ENCODE assay signal across 19 cellular contexts in genomic region chr19:4794971-4795370, GRCh38. TPM values are rescaled to one million over a fixed set of nuclear protein-coding genes. Genes with fewer than 3 reads are reported as not detected.
DNase-seq lines count a peak whose midpoint lies in the region; ATAC-seq, FAIRE-seq and TF ChIP-seq lines count a peak whose summit lies in the region.
"Had no signal": no experiment of that assay in that cellular context is flagged by ENCODE, and none has a peak within 500 bp of the region (broad histone marks: within the 10 kb centered on the region; RNA-seq: fewer than 3 reads in every experiment).

No MANE protein-coding gene starts in this region.

- no peaks in the 10 kb centered on the region for H3K27me3 Mint-ChIP-seq in activated CD8-positive, alpha-beta memory T cell treated with anti-CD3 and anti-CD28 coated beads, Interleukin-2, amount 10 ng/mL, durations not matched to agents 7 days and 5 days
- H3K27me3 Mint-ChIP-seq in IgD-negative memory B cell: no peaks in the 10 kb centered on the region
- H3K27me3 Mint-ChIP-seq: activated CD4-positive, alpha-beta memory T cell treated with anti-CD3 and anti-CD28 coated beads, Interleukin-2, amount 10 ng/mL, durations not matched to agents 7 days and 5 days had no signal

- H3K27ac ChIP-seq in K562 (ENCODE audit: extremely low read depth, low read depth, low read length) (peak overlapping the region; percentile 2; the same call in 1 of the 3 replicates), prostate gland (peak overlapping the region; percentile 59 to 62)
- no peak overlapping the region for H3K27ac ChIP-seq in effector memory CD4-positive, alpha-beta T cell (ENCODE audit: insufficient read depth, low read length, poor library complexity, severe bottlenecking)
- H3K27ac ChIP-seq: cardiac muscle cell, parathyroid adenoma had no signal

- H3K79me2 ChIP-seq in K562 (ENCODE audit: control insufficient read depth, insufficient read depth, low read length): peaks cover 53% of the 10 kb centered on the region

- H3K4me1 Mint-ChIP-seq in activated CD8-positive, alpha-beta memory T cell treated with anti-CD3 and anti-CD28 coated beads, Interleukin-2, amount 10 ng/mL, durations not matched to agents 7 days and 5 days: peaks cover 40% of the 10 kb centered on the region
- H3K4me1 Mint-ChIP-seq in IgD-negative memory B cell: peaks cover 6 to 20% (median 12%) of the 10 kb centered on the region in 3 donors

- TF ChIP-seq POLR2A in K562 (conservative IDR thresholded peaks at IDR 0.05) (no peak), prostate gland (IDR thresholded peaks at IDR 0.05) (peak; percentile 40)

- H3K4me3 ChIP-seq in K562 (peak overlapping the region; percentile 28), prostate gland (peak overlapping the region in 1 of 2 donors; percentile 1)
- H3K4me3 ChIP-seq in effector memory CD4-positive, alpha-beta T cell (ENCODE audit: insufficient read depth, low read depth, low read length, poor library complexity, severe bottlenecking): no peak overlapping the region
- H3K4me3 ChIP-seq: cardiac muscle cell had no signal

- H3K36me3 ChIP-seq in K562 (ENCODE audit: control insufficient read depth, insufficient read depth, low read length) (peaks cover 47% of the 10 kb centered on the region; the same call in 2 of the 3 replicates), prostate gland (peaks cover 0 to 7% of the 10 kb centered on the region in 2 donors)
- H3K36me3 ChIP-seq in effector memory CD4-positive, alpha-beta T cell (ENCODE audit: control insufficient read depth, insufficient read depth, low read length): peaks cover 38% of the 10 kb centered on the region

- CTCF ChIA-PET in activated CD8-positive, alpha-beta memory T cell treated with anti-CD3 and anti-CD28 coated beads, Interleukin-2, amount 10 ng/mL, durations not matched to agents 7 days and 5 days (lab: Charles Lee): interaction anchor here (1.1 kb wide), 1 partner anchor 62 kb away, joined by 3 read pairs; no protein-coding TSS in a partner anchor
- CTCF ChIA-PET in K562 (lab: Yijun Ruan, JAX; ENCODE audit: low intra/inter-chr PET ratio): interaction anchor here (0.7 kb wide), 1 partner anchor 17 kb away, joined by 3 read pairs; no protein-coding TSS in a partner anchor

- WGBS in K562 (ENCODE audit: insufficient coverage, low coverage, missing lambda C conversion rate): 73% methylated on average over 11 of the region's 11 CpGs
- WGBS in prostate gland: 49% methylated on average over 10 of the region's 11 CpGs

- no TSS peak for BruUV-seq in K562 (replicated peaks; lab: Mats Ljungman, UMichigan)

- H3K4me1 ChIP-seq in K562 (replicated peaks in 1 of 2; ENCODE audit: control insufficient read depth in 2 of 2, insufficient read depth in 2 of 2, low read length in 2 of 2): peaks cover 14 to 47% of the 10 kb centered on the region in 2 experiments
- H3K4me1 ChIP-seq in prostate gland (replicated peaks): peaks cover 21% of the 10 kb centered on the region
- H3K4me1 ChIP-seq in effector memory CD4-positive, alpha-beta T cell (ENCODE audit: control insufficient read depth, insufficient read depth, low read length, poor library complexity, severe bottlenecking): peaks cover 11% of the 10 kb centered on the region

- H3K27me3 ChIP-seq in K562 (ENCODE audit: control insufficient read depth in 2 of 2, insufficient read depth in 2 of 2, low read length in 2 of 2) (no peaks in the 10 kb centered on the region), prostate gland (replicated peaks; ENCODE audit: insufficient read depth) (no peaks in the 10 kb centered on the region)
- H3K27me3 ChIP-seq in effector memory CD4-positive, alpha-beta T cell (replicated peaks; ENCODE audit: control insufficient read depth, insufficient read depth, low read length, poor library complexity, severe bottlenecking): no peaks in the 10 kb centered on the region
- H3K27me3 ChIP-seq: cardiac muscle cell had no signal

- TF ChIP-seq CTCF in K562 (IDR thresholded peaks at IDR 0.05 in 2 of 3, conservative IDR thresholded peaks at IDR 0.05 in 1 of 3; ENCODE audit: insufficient read depth in 2 of 3, low read depth in 1 of 3, low read length in 3 of 3): no peak
- no peak for TF ChIP-seq CTCF in prostate gland (IDR thresholded peaks at IDR 0.05)

- intact Hi-C loops in K562 (cut with micrococcal nuclease): no loop called here
- intact Hi-C loops in prostate gland (cut with DNase I): loop anchor here (5.0 kb wide), 1 partner anchor 63 kb away; no protein-coding TSS in a partner anchor

- no peak for ATAC-seq in activated CD8-positive, alpha-beta memory T cell treated with anti-CD3 and anti-CD28 coated beads, Interleukin-2, amount 10 ng/mL, durations not matched to agents 7 days and 5 days
- ATAC-seq in K562: no peak
- ATAC-seq in HG02884 (IDR thresholded peaks at IDR 0.05; ENCODE audit: unreplicated experiment): no peak
- ATAC-seq: HCT116, SK-N-SH treated with all-trans-retinoic acid at 6 μM for 48 hours had no signal

- no peaks in the 10 kb centered on the region for H3K9me3 ChIP-seq in K562 (replicated peaks; ENCODE audit: control insufficient read depth, insufficient read depth, low read depth, low read length)
- H3K9me3 ChIP-seq in prostate gland: no peaks in the 10 kb centered on the region
- no peaks in the 10 kb centered on the region for H3K9me3 ChIP-seq in effector memory CD4-positive, alpha-beta T cell (ENCODE audit: control insufficient read depth, low read length)

- no peak overlapping the region for H3K4me3 Mint-ChIP-seq in activated CD8-positive, alpha-beta memory T cell treated with anti-CD3 and anti-CD28 coated beads, Interleukin-2, amount 10 ng/mL, durations not matched to agents 7 days and 5 days
- peak overlapping the region in 2 of 4 donors; percentile 25 to 37 for H3K4me3 Mint-ChIP-seq in IgD-negative memory B cell
- H3K4me3 Mint-ChIP-seq: activated CD4-positive, alpha-beta memory T cell treated with anti-CD3 and anti-CD28 coated beads, Interleukin-2, amount 10 ng/mL, durations not matched to agents 7 days and 5 days; CD14-positive monocyte had no signal

- H3K9me1 ChIP-seq in K562 (ENCODE audit: control insufficient read depth, insufficient read depth, low read length): no peaks in the 10 kb centered on the region

- no peak for TF ChIP-seq EP300 in K562 (IDR thresholded peaks at IDR 0.05; ENCODE audit: low read length)

- DNase-seq in activated CD8-positive, alpha-beta memory T cell treated with anti-CD3 and anti-CD28 coated beads, Interleukin-2, amount 10 ng/mL, durations not matched to agents 7 days and 5 days: no peak
- DNase-seq in activated CD8-positive, alpha-beta memory T cell treated with anti-CD3 and anti-CD28 coated beads for 24 hours: no peak
- DNase-seq in K562 (ENCODE audit: extremely low read depth in 1 of 4, low spot score in 3 of 4) (peak in 1 of 4 experiments; percentile 7), prostate gland (ENCODE audit: low spot score) (peak; percentile 78), cerebellum (ENCODE audit: low spot score) (no peak)
- no peak for DNase-seq in effector memory CD4-positive, alpha-beta T cell
- DNase-seq: activated CD4-positive, alpha-beta memory T cell treated with anti-CD3 and anti-CD28 coated beads, Interleukin-2, amount 10 ng/mL, durations not matched to agents 7 days and 5 days; activated naive CD4-positive, alpha-beta T cell treated with Interleukin-2 at 50 U/mL for 16 hours; Karpas-422; midbrain; NCI-H1436 treated with DMSO at 0.1 percent for 48 hours; NCI-H226 had no signal

- no peak for TF ChIP-seq RAD21 in K562 (CRISPR knock-in tag; conservative IDR thresholded peaks at IDR 0.05 in 1 of 2, IDR thresholded peaks at IDR 0.05 in 1 of 2)

- no peaks in the 10 kb centered on the region for H3K9me3 Mint-ChIP-seq in activated CD8-positive, alpha-beta memory T cell treated with anti-CD3 and anti-CD28 coated beads, Interleukin-2, amount 10 ng/mL, durations not matched to agents 7 days and 5 days (ENCODE audit: low read depth)
- no peaks in the 10 kb centered on the region for H3K9me3 Mint-ChIP-seq in IgD-negative memory B cell
- H3K9me3 Mint-ChIP-seq: activated CD4-positive, alpha-beta memory T cell treated with anti-CD3 and anti-CD28 coated beads, Interleukin-2, amount 10 ng/mL, durations not matched to agents 7 days and 5 days; CD14-positive monocyte had no signal

- H3K4me2 ChIP-seq in K562 (ENCODE audit: insufficient read depth, low read length): peak overlapping the region; percentile 64

- peaks cover 19% of the 10 kb centered on the region for H4K20me1 ChIP-seq in K562 (replicated peaks; ENCODE audit: control insufficient read depth, insufficient read depth, low read length)

- POLR2A ChIA-PET in K562 (lab: Yijun Ruan, JAX): no interaction called here

- peak overlapping the region; percentile 49 for H3K27ac Mint-ChIP-seq in activated CD8-positive, alpha-beta memory T cell treated with anti-CD3 and anti-CD28 coated beads, Interleukin-2, amount 10 ng/mL, durations not matched to agents 7 days and 5 days
- peak overlapping the region in 2 of 3 donors; percentile 19 to 49 for H3K27ac Mint-ChIP-seq in IgD-negative memory B cell
- H3K27ac Mint-ChIP-seq: activated CD4-positive, alpha-beta memory T cell treated with anti-CD3 and anti-CD28 coated beads, Interleukin-2, amount 10 ng/mL, durations not matched to agents 7 days and 5 days had no signal

- peaks cover 22% of the 10 kb centered on the region for H3K36me3 Mint-ChIP-seq in activated CD8-positive, alpha-beta memory T cell treated with anti-CD3 and anti-CD28 coated beads, Interleukin-2, amount 10 ng/mL, durations not matched to agents 7 days and 5 days
- H3K36me3 Mint-ChIP-seq in IgD-negative memory B cell: peaks cover 2% of the 10 kb centered on the region

- in situ Hi-C loops in K562 (cut with MboI): loop anchor here (5.0 to 10.0 kb wide), 2 partner anchors 63 to 220 kb away; no protein-coding TSS in a partner anchor

- no peak overlapping the region for H2AFZ ChIP-seq in K562 (ENCODE audit: low read depth, low read length)
- H2AFZ ChIP-seq: parathyroid adenoma had no signal

- peak overlapping the region in 1 of 2 experiments; percentile 100; a peak in 3 of 4 replicates for H3K9ac ChIP-seq in K562 (ENCODE audit: insufficient read depth in 1 of 2, low read depth in 2 of 2, low read length in 2 of 2)
- H3K9ac ChIP-seq: parathyroid adenoma had no signal

- no peak for FAIRE-seq in K562 (lab: Jason Lieb, UNC)

RNA-seq across cellular contexts. Expression of gene FEM1A, which starts 3.4 kb away (rescaled TPM):
- total RNA-seq in activated CD8-positive, alpha-beta memory T cell treated with anti-CD3 and anti-CD28 coated beads, Interleukin-2, amount 10 ng/mL, durations not matched to agents 7 days and 5 days: 10 to 100 TPM; 11.5 to 16.8 TPM
- 4.1 TPM for polyA plus RNA-seq in IgD-negative memory B cell
- 7.0 and 21.1 TPM in 2 replicates for total RNA-seq in K562 (2011; cell fraction: chromatin; rRNA removed; ENCODE audit: low replicate concordance)
- total RNA-seq in K562 (2011; cell fraction: nucleolus; rRNA removed): 19.5 and 24.3 TPM in 2 replicates
- 12.9 and 14.3 TPM in 2 replicates for total RNA-seq in K562 (2011; cell fraction: nucleoplasm; rRNA removed)
- total RNA-seq in K562 (2014; rRNA removed): 17.1 and 22.2 TPM in 2 replicates
- total RNA-seq in K562 (2014; rRNA removed; fragmentation: Illumina TruSeq; extraction: Trizol): 5.9 and 6.8 TPM in 2 replicates
- total RNA-seq in K562 (2015; rRNA removed; fragmentation: Illumina TruSeq; extraction: Trizol): 10.4 and 10.9 TPM in 2 replicates
- 18.8 and 19.0 TPM in 2 replicates for total RNA-seq in K562 (2021)
- 3.9 and 5.1 TPM in 2 replicates for polyA plus RNA-seq in K562 (2011; rRNA removed)
- 4.3 and 9.5 TPM in 2 replicates for polyA plus RNA-seq in K562 (2011; cell fraction: cytosol; rRNA removed)
- polyA plus RNA-seq in K562 (2011; cell fraction: nucleus; rRNA removed): 4.8 and 7.1 TPM in 2 replicates
- 0.79 and 0.89 TPM in 2 replicates for polyA plus RNA-seq in K562 (2012)
- polyA plus RNA-seq in K562 (2014; fragmentation: Illumina TruSeq; extraction: Trizol): 6.3 and 8.2 TPM in 2 replicates
- under 1 TPM; 0.08 to 0.11 TPM for polyA plus RNA-seq in K562 (2014; fragmentation: Nextera tagmentation; extraction: Ambion mirVana)
- 10.2 and 10.7 TPM in 2 replicates for polyA plus RNA-seq in K562 (2014; rRNA removed)
- 7.0 and 7.7 TPM in 2 replicates for polyA minus RNA-seq in K562 (2011; rRNA and poly(A)+ RNA removed)
- 10.6 and 11.6 TPM in 2 replicates for polyA minus RNA-seq in K562 (2011; cell fraction: cytosol; rRNA and poly(A)+ RNA removed)
- polyA minus RNA-seq in K562 (2011; cell fraction: nucleus; rRNA and poly(A)+ RNA removed): 8.9 and 11.9 TPM in 2 replicates
- 10 to 100 TPM; 20.7 to 30.4 TPM for total RNA-seq in prostate gland
- 14.4 TPM for total RNA-seq in cerebellum

RNA-seq across cellular contexts. Expression of gene TICAM1, which starts 36.5 kb away (rescaled TPM):
- 10 to 100 TPM; 19.5 to 22.4 TPM for total RNA-seq in activated CD8-positive, alpha-beta memory T cell treated with anti-CD3 and anti-CD28 coated beads, Interleukin-2, amount 10 ng/mL, durations not matched to agents 7 days and 5 days
- polyA plus RNA-seq in IgD-negative memory B cell (23.3 TPM), K562 (2011; rRNA removed) (0.47 and 1.2 TPM in 2 replicates), K562 (2014; fragmentation: Illumina TruSeq; extraction: Trizol) (3.1 and 7.1 TPM in 2 replicates), K562 (2014; fragmentation: Nextera tagmentation; extraction: Ambion mirVana) (under 1 TPM; 0.07 to 0.11 TPM), K562 (2014; rRNA removed) (4.7 and 5.7 TPM in 2 replicates)
- 3.7 and 10.7 TPM in 2 replicates for total RNA-seq in K562 (2011; cell fraction: chromatin; rRNA removed; ENCODE audit: low replicate concordance)
- total RNA-seq in K562 (2011; cell fraction: nucleolus; rRNA removed): 4.2 and 4.7 TPM in 2 replicates
- total RNA-seq in K562 (2011; cell fraction: nucleoplasm; rRNA removed): 2.7 and 3.1 TPM in 2 replicates
- total RNA-seq in K562 (2014; rRNA removed) (1.5 and 2.7 TPM in 2 replicates), K562 (2014; rRNA removed; fragmentation: Illumina TruSeq; extraction: Trizol) (0.77 and 0.98 TPM in 2 replicates), K562 (2015; rRNA removed; fragmentation: Illumina TruSeq; extraction: Trizol) (2.1 and 2.8 TPM in 2 replicates), K562 (2021) (11.5 and 11.6 TPM in 2 replicates), prostate gland (1 to 10 TPM; 8.3 to 9.1 TPM), cerebellum (0.91 TPM)
- polyA plus RNA-seq in K562 (2011; cell fraction: cytosol; rRNA removed): 1.2 and 1.9 TPM in 2 replicates
- polyA plus RNA-seq in K562 (2011; cell fraction: nucleus; rRNA removed): 1.5 and 3.1 TPM in 2 replicates
- polyA plus RNA-seq in K562 (2012): 6.6 and 8.4 TPM in 2 replicates
- polyA minus RNA-seq in K562 (2011; rRNA and poly(A)+ RNA removed): 0.45 and 0.60 TPM in 2 replicates
- polyA minus RNA-seq in K562 (2011; cell fraction: cytosol; rRNA and poly(A)+ RNA removed): 4.6 and 6.3 TPM in 2 replicates
- polyA minus RNA-seq in K562 (2011; cell fraction: nucleus; rRNA and poly(A)+ RNA removed): 1.2 and 1.5 TPM in 2 replicates
